Comparison of ENCODE assay signal across 27 cellular contexts in genomic region chr3:74000715-74001114, GRCh38.
DNase-seq lines count a peak whose midpoint lies in the region; ATAC-seq and TF ChIP-seq lines count a peak whose summit lies in the region.
"Had no signal": no experiment of that assay in that cellular context is flagged by ENCODE, and none has a peak within 500 bp of the region (broad histone marks: within the 10 kb centered on the region; RNA-seq: fewer than 3 reads in every experiment).

No MANE protein-coding gene starts in this region.

- intact Hi-C loops in left ventricle myocardium superior (cut with micrococcal nuclease) (no loop called here), cardiac septum (cut with DNase I) (no loop called here)

- no peak overlapping the region for H3K4me3 ChIP-seq in cardiac fibroblast (replicated peaks in 1 of 2; ENCODE audit: low read depth in 2 of 2, low read length in 2 of 2)
- H3K4me3 ChIP-seq: ascending aorta, gastroesophageal sphincter, prostate gland, sigmoid colon, thoracic aorta had no signal

- no peak for TF ChIP-seq POLR2A in erythroblast (IDR thresholded peaks at IDR 0.05; ENCODE audit: low read length)

- no peak for TF ChIP-seq CTCF in cardiac fibroblast (IDR thresholded peaks at IDR 0.05; ENCODE audit: low read depth, low read length)

- DNase-seq in left ventricle myocardium superior (no peak), cardiac septum (ENCODE audit: low spot score) (no peak), cardiac fibroblast (ENCODE audit: low read depth in 2 of 2) (peak; percentile 14 to 27), globus pallidus (ENCODE audit: low spot score) (peak; percentile 11), islet precursor cell (no peak), erythroblast (lab: John Stamatoyannopoulos, UW) (no peak)
- DNase-seq in activated CD4-positive, alpha-beta T cell treated with anti-CD3 and anti-CD28 coated beads for 1 hour, result no peak
- DNase-seq: activated CD4-positive, CD25-positive, alpha-beta regulatory T cell treated with anti-CD3 and anti-CD28 coated beads, Interleukin-2, amount 50 U/mL, for 72 hours; activated CD8-positive, alpha-beta T cell treated with anti-CD3 and anti-CD28 coated beads for 36 hours; activated naive CD8-positive, alpha-beta T cell treated with anti-CD3 and anti-CD28 coated beads for 36 hours; DMS153; GF-D8; left colon; MV-4-11; NCI-H1436 treated with DMSO at 0.1 percent for 48 hours; NCI-H2107; NCI-H82; sigmoid colon; stimulated activated naive CD8-positive, alpha-beta T cell treated with anti-CD3 and anti-CD28 coated beads, Interleukin-15, Interleukin-2, amounts not matched to agents 100 U/mL and 50 U/mL, for 24 hours; T-helper 17 cell had no signal

- ATAC-seq in left ventricle myocardium superior (peak; percentile 24), HG02610 (IDR thresholded peaks at IDR 0.05; ENCODE audit: unreplicated experiment) (no peak)
- ATAC-seq: activated CD8-positive, alpha-beta T cell treated with anti-CD3 and anti-CD28 coated beads for 36 hours; gastroesophageal sphincter; HCT116; left colon; SK-N-SH treated with all-trans-retinoic acid at 6 μM for 48 hours; stimulated activated naive CD8-positive, alpha-beta T cell treated with anti-CD3 and anti-CD28 coated beads, Interleukin-15, Interleukin-2, amounts not matched to agents 100 U/mL and 50 U/mL, for 24 hours; T-helper 17 cell had no signal

Comparison
In these comparisons a context has a peak if more than half of its experiments do, and no peak if none do; other contexts are left out.
1. DNase-seq: peak in cardiac fibroblast (2 of 2) and globus pallidus (single experiment); none in left ventricle myocardium superior (single experiment), cardiac septum (single experiment), activated CD4-positive, alpha-beta T cell treated with anti-CD3 and anti-CD28 coated beads for 1 hour (single experiment), islet precursor cell (single experiment) and erythroblast (0 of 2).